In the genomic region with DNA sequence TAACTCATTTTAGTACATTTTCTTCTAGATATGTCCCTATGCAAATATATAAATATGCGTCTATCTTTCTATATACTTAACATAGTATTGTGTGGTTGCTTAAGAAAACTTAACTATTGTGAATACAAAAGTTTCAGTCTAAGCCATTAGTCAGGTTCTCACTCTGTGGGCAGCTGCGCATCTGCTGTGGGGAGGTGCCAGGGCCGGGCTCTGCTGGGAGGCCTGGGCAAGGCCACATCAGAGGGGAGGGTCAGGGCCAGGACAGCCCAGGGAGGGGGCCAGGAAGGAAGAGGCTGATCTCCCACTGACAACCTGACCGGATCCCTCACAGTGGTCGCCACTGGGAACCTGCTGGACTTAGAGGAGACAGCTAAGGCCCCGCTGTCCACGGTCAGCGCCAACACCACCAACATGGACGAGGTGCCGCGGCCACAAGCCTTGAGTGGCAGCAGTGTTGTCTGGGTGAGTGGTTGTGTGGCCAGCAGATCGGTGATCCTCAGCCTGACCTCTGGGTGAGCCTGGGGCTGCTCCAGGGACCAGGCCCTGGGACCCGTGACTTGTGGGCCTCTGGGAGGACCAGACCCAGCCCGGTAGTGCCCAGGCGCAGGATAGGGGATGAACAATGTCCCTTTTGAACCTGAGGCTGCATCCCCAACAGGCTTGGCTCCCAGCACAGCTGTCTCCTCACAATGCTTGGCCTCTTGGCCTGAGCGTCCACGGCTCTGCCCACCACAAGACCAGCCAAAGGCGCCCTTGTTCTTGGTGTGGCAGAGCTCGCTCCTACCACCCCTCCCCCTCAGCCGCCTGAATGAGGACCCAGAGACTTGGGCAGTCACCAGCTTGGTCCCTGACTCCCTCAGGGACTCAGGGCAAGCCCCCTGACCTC, we compare ENCODE assay signal across 11 cellular contexts. TPM values are rescaled to one million over a fixed set of nuclear protein-coding genes. Genes with fewer than 3 reads are reported as not detected.
A peak's percentile ranks its signal among the peaks of the same experiment; 100 is the strongest.
DNase-seq lines count a peak whose midpoint lies in the region; ATAC-seq and TF ChIP-seq lines count a peak whose summit lies in the region.
"Had no signal": no experiment of that assay in that cellular context is flagged by ENCODE, and none has a peak within 500 bp of the region (broad histone marks: within the 10 kb centered on the region; RNA-seq: fewer than 3 reads in every experiment).

No MANE protein-coding gene starts in this region.

- no peaks in the 10 kb centered on the region for H3K27me3 Mint-ChIP-seq in stimulated activated naive CD8-positive, alpha-beta T cell treated with anti-CD3 and anti-CD28 coated beads, Interleukin-15, amount 100 ng/mL, for 72 hours

- H3K4me2 ChIP-seq in hepatocyte, result no peak overlapping the region
- H3K4me2 ChIP-seq: A549 had no signal

- H3K9me3 ChIP-seq in hepatocyte (ENCODE audit: low read depth), result no peaks in the 10 kb centered on the region
- H3K9me3 ChIP-seq: A549, ovary had no signal

- H3K79me2 ChIP-seq in hepatocyte, result no peaks in the 10 kb centered on the region

- peak overlapping the region; percentile 99 for H3K27ac ChIP-seq in layer of hippocampus (ENCODE audit: low read depth, low read length)
- H3K27ac ChIP-seq in hepatocyte, result no peak overlapping the region
- H3K27ac ChIP-seq: A549, ovary had no signal

- DNase-seq in activated CD4-positive, alpha-beta T cell treated with anti-CD3 and anti-CD28 coated beads for 48 hours, result peak; percentile 62
- no peak for DNase-seq in activated CD4-positive, alpha-beta T cell treated with anti-CD3 and anti-CD28 coated beads for 4 hours
- DNase-seq in activated naive CD4-positive, alpha-beta T cell treated with anti-CD3 and anti-CD28 coated beads, Interleukin-2, amount 50 U/mL, for 16 hours, result peak; percentile 52
- DNase-seq in stimulated activated naive CD8-positive, alpha-beta T cell treated with anti-CD3 and anti-CD28 coated beads, Interleukin-15, amount 100 ng/mL, for 72 hours, result peak in 1 of 2 donors; percentile 56
- no peak for DNase-seq in NCI-H187 treated with DMSO at 0.1 percent for 48 hours (lab: John Stamatoyannopoulos, UW)
- no peak for DNase-seq in hepatocyte (ENCODE audit: low spot score)
- DNase-seq in NCI-H446 treated with DMSO at 0.1 percent for 48 hours (lab: John Stamatoyannopoulos, UW), result no peak
- DNase-seq: erythroblast, ovary had no signal

- H3K27ac Mint-ChIP-seq in stimulated activated naive CD8-positive, alpha-beta T cell treated with anti-CD3 and anti-CD28 coated beads, Interleukin-15, amount 100 ng/mL, for 72 hours, result peak overlapping the region; percentile 79 to 91

- H3K4me1 ChIP-seq in hepatocyte (ENCODE audit: insufficient read depth), result peaks cover 24% of the 10 kb centered on the region

- no peaks in the 10 kb centered on the region for H3K36me3 ChIP-seq in hepatocyte (replicated peaks; ENCODE audit: insufficient read depth, low read depth)
- H3K36me3 ChIP-seq: ovary had no signal

- ATAC-seq in stimulated activated naive CD8-positive, alpha-beta T cell treated with anti-CD3 and anti-CD28 coated beads, Interleukin-15, amount 100 ng/mL, for 72 hours, result peak; percentile 49
- ATAC-seq: A549 had no signal

- 98% methylated on average over 20 of the region's 20 CpGs for WGBS in hepatocyte (ENCODE audit: low lambda C conversion rate, missing lambda C conversion rate)

- no peak overlapping the region for H2AFZ ChIP-seq in hepatocyte

- peak overlapping the region; percentile 89 to 90 for H3K4me3 Mint-ChIP-seq in stimulated activated naive CD8-positive, alpha-beta T cell treated with anti-CD3 and anti-CD28 coated beads, Interleukin-15, amount 100 ng/mL, for 72 hours

- H3K27me3 ChIP-seq in layer of hippocampus (ENCODE audit: control insufficient read depth, insufficient read depth, low read length) (no peaks in the 10 kb centered on the region), hepatocyte (no peaks in the 10 kb centered on the region)
- H3K27me3 ChIP-seq: ovary had no signal

- H3K4me1 Mint-ChIP-seq in stimulated activated naive CD8-positive, alpha-beta T cell treated with anti-CD3 and anti-CD28 coated beads, Interleukin-15, amount 100 ng/mL, for 72 hours, result peaks cover 96% of the 10 kb centered on the region

- H4K20me1 ChIP-seq in hepatocyte (ENCODE audit: insufficient read depth, poor library complexity, severe bottlenecking), result no peaks in the 10 kb centered on the region

- no peaks in the 10 kb centered on the region for H3K9me3 Mint-ChIP-seq in stimulated activated naive CD8-positive, alpha-beta T cell treated with anti-CD3 and anti-CD28 coated beads, Interleukin-15, amount 100 ng/mL, for 72 hours

- H3K9me2 ChIP-seq in hepatocyte (replicated peaks; ENCODE audit: insufficient read depth), result no peaks in the 10 kb centered on the region

- H3K4me3 ChIP-seq in hepatocyte, result no peak overlapping the region
- H3K4me3 ChIP-seq: A549, ovary had no signal

- TF ChIP-seq CTCF in hepatocyte (IDR thresholded peaks at IDR 0.05; ENCODE audit: poor library complexity), result no peak

RNA-seq across cellular contexts. Expression of a gene that starts 20.2 kb away (rescaled TPM):
- total RNA-seq in hepatocyte, result 17.3 and 20.5 TPM in 2 replicates
- polyA plus RNA-seq in hepatocyte, result 21.1 and 27.5 TPM in 2 replicates

RNA-seq across cellular contexts. Expression of a gene that starts 53.0 kb away (rescaled TPM):
- total RNA-seq in hepatocyte, result 19.9 and 20.6 TPM in 2 replicates
- polyA plus RNA-seq in hepatocyte, result 24.6 and 29.3 TPM in 2 replicates

Comparison
In these comparisons a context has a peak if more than half of its experiments do, and no peak if none do; other contexts are left out.
1. DNase-seq: peak in activated CD4-positive, alpha-beta T cell treated with anti-CD3 and anti-CD28 coated beads for 48 hours (single experiment) and activated naive CD4-positive, alpha-beta T cell treated with anti-CD3 and anti-CD28 coated beads, Interleukin-2, amount 50 U/mL, for 16 hours (single experiment); none in activated CD4-positive, alpha-beta T cell treated with anti-CD3 and anti-CD28 coated beads for 4 hours (0 of 2), NCI-H187 treated with DMSO at 0.1 percent for 48 hours (single experiment), hepatocyte (single experiment) and NCI-H446 treated with DMSO at 0.1 percent for 48 hours (single experiment).